Comparison of ENCODE assay signal across 13 cellular contexts in the genomic region with DNA sequence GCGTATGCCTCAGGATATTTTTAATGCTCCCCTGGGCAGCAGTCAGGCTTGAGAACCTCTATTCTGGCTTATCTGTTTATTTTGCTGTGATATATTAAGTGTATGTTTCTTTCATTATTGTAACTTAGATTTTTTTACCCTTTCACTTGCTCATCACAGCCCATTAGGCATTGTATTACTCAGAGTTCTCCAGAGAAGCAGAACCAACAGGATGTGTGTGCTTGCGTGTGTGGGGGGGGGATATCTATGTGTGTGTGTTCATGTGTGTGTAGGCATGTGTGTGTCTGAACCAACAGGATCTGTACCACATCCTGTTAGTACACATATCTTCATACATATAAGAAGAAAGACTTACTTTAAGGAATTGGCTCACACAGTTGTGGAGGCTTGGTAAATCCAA.
A peak's percentile ranks its signal among the peaks of the same experiment; 100 is the strongest.
DNase-seq lines count a peak whose midpoint lies in the region; ATAC-seq and TF ChIP-seq lines count a peak whose summit lies in the region.
"Had no signal": no experiment of that assay in that cellular context is flagged by ENCODE, and none has a peak within 500 bp of the region (broad histone marks: within the 10 kb centered on the region; RNA-seq: fewer than 3 reads in every experiment).

No MANE protein-coding gene starts in this region.

- no peaks in the 10 kb centered on the region for H3K27me3 ChIP-seq in CD4-positive, CD25-positive, alpha-beta regulatory T cell (ENCODE audit: control insufficient read depth, insufficient read depth, low read length)
- no peaks in the 10 kb centered on the region for H3K27me3 ChIP-seq in GM23248 (replicated peaks; ENCODE audit: insufficient read depth)
- no peaks in the 10 kb centered on the region for H3K27me3 ChIP-seq in kidney epithelial cell (ENCODE audit: control insufficient read depth, insufficient read depth, low read length)
- no peaks in the 10 kb centered on the region for H3K27me3 ChIP-seq in prostate gland (replicated peaks; ENCODE audit: insufficient read depth)
- H3K27me3 ChIP-seq: esophagus squamous epithelium had no signal

- no peaks in the 10 kb centered on the region for H4K20me1 ChIP-seq in GM23248 (ENCODE audit: insufficient read depth)

- ATAC-seq in CD4-positive, CD25-positive, alpha-beta regulatory T cell (ENCODE audit: low read depth in 2 of 2): peak; percentile 34 to 42
- no peak for ATAC-seq in HG02763 (IDR thresholded peaks at IDR 0.05; ENCODE audit: unreplicated experiment)
- ATAC-seq: natural killer cell, T-helper 17 cell had no signal

- no peak overlapping the region for H3K27ac ChIP-seq in CD4-positive, CD25-positive, alpha-beta regulatory T cell (ENCODE audit: insufficient read depth, low read length, poor library complexity, severe bottlenecking)
- H3K27ac ChIP-seq in GM23248: peak overlapping the region; percentile 63
- H3K27ac ChIP-seq in prostate gland: no peak overlapping the region

- intact Hi-C loops in prostate gland (cut with DNase I): no loop called here

- H3K9me2 ChIP-seq in GM23248 (ENCODE audit: insufficient read depth): no peaks in the 10 kb centered on the region

- no peaks in the 10 kb centered on the region for H3K9me3 Mint-ChIP-seq in CD4-positive, CD25-positive, alpha-beta regulatory T cell
- no peaks in the 10 kb centered on the region for H3K9me3 Mint-ChIP-seq in activated naive CD4-positive, alpha-beta T cell treated with anti-CD3 and anti-CD28 coated beads, Interleukin-2, amount 50 U/mL, for 24 hours
- H3K9me3 Mint-ChIP-seq: natural killer cell had no signal

- H3K27ac Mint-ChIP-seq in CD4-positive, CD25-positive, alpha-beta regulatory T cell: no peak overlapping the region
- H3K27ac Mint-ChIP-seq in activated naive CD4-positive, alpha-beta T cell treated with anti-CD3 and anti-CD28 coated beads, Interleukin-2, amount 50 U/mL, for 24 hours: peak overlapping the region; percentile 30
- H3K27ac Mint-ChIP-seq: natural killer cell, T-helper 17 cell had no signal

- no peaks in the 10 kb centered on the region for H3K79me2 ChIP-seq in GM23248 (ENCODE audit: insufficient read depth)

- no peak for TF ChIP-seq POLR2A in prostate gland (IDR thresholded peaks at IDR 0.05)

- H3K36me3 ChIP-seq in CD4-positive, CD25-positive, alpha-beta regulatory T cell (ENCODE audit: control insufficient read depth, insufficient read depth, low read length): no peaks in the 10 kb centered on the region
- H3K36me3 ChIP-seq in GM23248 (ENCODE audit: low read depth) (no peaks in the 10 kb centered on the region), kidney epithelial cell (ENCODE audit: control insufficient read depth, insufficient read depth, low read length) (no peaks in the 10 kb centered on the region), prostate gland (no peaks in the 10 kb centered on the region)
- H3K36me3 ChIP-seq: esophagus squamous epithelium had no signal

- H3K4me1 ChIP-seq in CD4-positive, CD25-positive, alpha-beta regulatory T cell (ENCODE audit: control insufficient read depth, insufficient read depth, low read length, poor library complexity, severe bottlenecking): no peaks in the 10 kb centered on the region
- H3K4me1 ChIP-seq in GM23248 (ENCODE audit: insufficient read depth) (peaks cover 45% of the 10 kb centered on the region), prostate gland (replicated peaks) (no peaks in the 10 kb centered on the region)

- peak overlapping the region; percentile 3; the same call in 1 of the 2 replicates for H2AFZ ChIP-seq in GM23248

- H3K9me3 ChIP-seq in CD4-positive, CD25-positive, alpha-beta regulatory T cell (ENCODE audit: control insufficient read depth in 2 of 2, low read length in 2 of 2): no peaks in the 10 kb centered on the region
- H3K9me3 ChIP-seq in GM23248 (ENCODE audit: low read depth) (no peaks in the 10 kb centered on the region), prostate gland (no peaks in the 10 kb centered on the region)
- H3K9me3 ChIP-seq: esophagus squamous epithelium had no signal

- H3K27me3 Mint-ChIP-seq in CD4-positive, CD25-positive, alpha-beta regulatory T cell: peaks cover 17% of the 10 kb centered on the region
- peaks cover 1% of the 10 kb centered on the region for H3K27me3 Mint-ChIP-seq in activated naive CD4-positive, alpha-beta T cell treated with anti-CD3 and anti-CD28 coated beads, Interleukin-2, amount 50 U/mL, for 24 hours

- in situ Hi-C loops in GM23248 (cut with MboI): no loop called here

- TF ChIP-seq CTCF in kidney epithelial cell (IDR thresholded peaks at IDR 0.05; ENCODE audit: insufficient read depth, low read length, poor library complexity, severe bottlenecking) (no peak), prostate gland (IDR thresholded peaks at IDR 0.05) (no peak)

- peak overlapping the region; percentile 17 for H3K4me2 ChIP-seq in GM23248 (ENCODE audit: unreplicated experiment)

- no peak overlapping the region for H3K4me3 ChIP-seq in CD4-positive, CD25-positive, alpha-beta regulatory T cell (ENCODE audit: low read depth, low read length)
- no peak overlapping the region for H3K4me3 ChIP-seq in GM23248
- no peak overlapping the region for H3K4me3 ChIP-seq in kidney epithelial cell (ENCODE audit: low read depth, low read length)
- H3K4me3 ChIP-seq in prostate gland: no peak overlapping the region
- H3K4me3 ChIP-seq: esophagus squamous epithelium had no signal

- no peak overlapping the region for H3K4me3 Mint-ChIP-seq in CD4-positive, CD25-positive, alpha-beta regulatory T cell
- no peak overlapping the region for H3K4me3 Mint-ChIP-seq in activated naive CD4-positive, alpha-beta T cell treated with anti-CD3 and anti-CD28 coated beads, Interleukin-2, amount 50 U/mL, for 24 hours
- H3K4me3 Mint-ChIP-seq: natural killer cell, T-helper 17 cell had no signal

- H3F3A ChIP-seq in GM23248 (ENCODE audit: insufficient read depth): peaks cover 40% of the 10 kb centered on the region

- peak in 1 of 3 donors; percentile 24 for DNase-seq in CD4-positive, CD25-positive, alpha-beta regulatory T cell
- DNase-seq in GM23248 (peak; percentile 61), kidney epithelial cell (ENCODE audit: low read depth) (peak; percentile 61), prostate gland (ENCODE audit: low spot score) (no peak), HuH-7.5 (ENCODE audit: low spot score) (no peak), NCI-H2107 treated with DMSO at 0.1 percent for 48 hours (lab: John Stamatoyannopoulos, UW; ENCODE audit: unreplicated experiment) (no peak)
- DNase-seq: activated CD4-positive, alpha-beta T cell treated with anti-CD3 and anti-CD28 coated beads, Interleukin-2, amount 50 U/mL, for 1 hour; esophagus squamous epithelium; natural killer cell; NCI-H1436 treated with DMSO at 0.1 percent for 48 hours; T-helper 17 cell had no signal

- H3K4me1 Mint-ChIP-seq in CD4-positive, CD25-positive, alpha-beta regulatory T cell: no peaks in the 10 kb centered on the region
- peaks cover 35% of the 10 kb centered on the region for H3K4me1 Mint-ChIP-seq in activated naive CD4-positive, alpha-beta T cell treated with anti-CD3 and anti-CD28 coated beads, Interleukin-2, amount 50 U/mL, for 24 hours

- no peaks in the 10 kb centered on the region for H3K36me3 Mint-ChIP-seq in CD4-positive, CD25-positive, alpha-beta regulatory T cell
- peaks cover 3% of the 10 kb centered on the region for H3K36me3 Mint-ChIP-seq in activated naive CD4-positive, alpha-beta T cell treated with anti-CD3 and anti-CD28 coated beads, Interleukin-2, amount 50 U/mL, for 24 hours
- H3K36me3 Mint-ChIP-seq: natural killer cell had no signal

- H3K9ac ChIP-seq in GM23248: peak overlapping the region; percentile 21; the same call in 1 of the 2 replicates

- WGBS in GM23248 (ENCODE audit: low coverage in 1 of 2, low lambda C conversion rate in 2 of 2, missing lambda C conversion rate in 2 of 2), 2 experiments: 34 to 35% methylated on average over 2 of the region's 2 CpGs
- 91% methylated on average over 2 of the region's 2 CpGs for WGBS in prostate gland

Comparison
In these comparisons a context has a peak if more than half of its experiments do, and no peak if none do; other contexts are left out.
1. DNase-seq: peak in GM23248 (single experiment) and kidney epithelial cell (single experiment); none in prostate gland (single experiment), HuH-7.5 (single experiment) and NCI-H2107 treated with DMSO at 0.1 percent for 48 hours (single experiment).